Comparison of ENCODE assay signal across 8 cellular contexts in the genomic region with DNA sequence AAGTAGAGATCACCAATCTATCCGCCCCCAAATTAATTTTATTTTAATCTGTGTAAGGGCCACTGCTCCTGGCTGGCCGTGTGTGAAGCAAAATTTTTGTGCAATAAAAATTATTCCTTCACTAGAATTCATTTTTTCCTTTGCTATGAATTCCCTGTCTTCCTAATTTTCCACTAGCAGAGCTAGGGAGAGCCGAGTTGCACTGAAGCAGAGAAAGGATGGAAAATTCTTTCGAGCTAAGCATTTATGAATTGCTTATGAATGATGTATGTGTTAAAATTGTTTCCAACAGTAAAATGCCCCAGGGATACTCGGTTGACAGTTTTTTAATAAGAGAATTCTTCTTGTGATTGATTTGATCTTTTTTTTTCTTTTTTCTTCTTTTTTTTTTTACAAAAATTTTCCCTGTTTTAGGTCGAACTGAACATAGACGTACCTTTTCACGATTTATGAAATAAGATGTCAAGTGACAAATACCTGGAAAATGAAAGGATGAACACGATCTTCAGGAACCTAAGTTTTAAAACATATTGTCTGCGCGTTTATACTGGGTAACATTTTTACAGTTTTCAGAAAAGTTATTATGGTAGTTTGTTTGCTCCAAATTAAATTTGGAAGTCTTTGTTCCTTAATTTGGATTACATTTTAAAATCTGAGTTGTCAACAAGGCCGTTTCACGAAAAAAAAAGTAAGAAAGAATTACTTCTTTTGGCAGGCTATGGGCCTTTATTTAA.
A peak's percentile ranks its signal among the peaks of the same experiment; 100 is the strongest.
DNase-seq lines count a peak whose midpoint lies in the region; ATAC-seq, FAIRE-seq and TF ChIP-seq lines count a peak whose summit lies in the region.

No MANE protein-coding gene starts in this region.

- H3K27me3 ChIP-seq in GM23248 (replicated peaks; ENCODE audit: insufficient read depth) (peaks cover 52% of the 10 kb centered on the region), neural cell (ENCODE audit: insufficient read depth, low read depth, low read length) (peaks cover 100% of the 10 kb centered on the region), vagina (peaks cover 8% of the 10 kb centered on the region), MG63 (peaks cover 58% of the 10 kb centered on the region)

- H3K36me3 ChIP-seq in GM23248 (ENCODE audit: low read depth), result no peaks in the 10 kb centered on the region
- no peaks in the 10 kb centered on the region for H3K36me3 ChIP-seq in neural cell (ENCODE audit: insufficient read depth, low read length)
- H3K36me3 ChIP-seq in kidney (ENCODE audit: control insufficient read depth in 1 of 2, insufficient read depth in 2 of 2, low read length in 2 of 2), result no peaks in the 10 kb centered on the region
- no peaks in the 10 kb centered on the region for H3K36me3 ChIP-seq in vagina
- no peaks in the 10 kb centered on the region for H3K36me3 ChIP-seq in MG63

- TF ChIP-seq EP300 in neural cell (conservative IDR thresholded peaks at IDR 0.05; ENCODE audit: poor library complexity, severe bottlenecking), result no peak

- peak overlapping the region; percentile 68 for H3K4me3 Mint-ChIP-seq in activated naive CD8-positive, alpha-beta T cell treated with anti-CD3 and anti-CD28 coated beads, Interleukin-2, amount 50 U/mL, for 24 hours

- H3K9ac ChIP-seq in GM23248 (no peak overlapping the region), neural cell (ENCODE audit: low read length) (no peak overlapping the region), kidney (ENCODE audit: low read length in 2 of 2) (no peak overlapping the region)

- peak overlapping the region; percentile 83 for H3K27ac Mint-ChIP-seq in activated naive CD8-positive, alpha-beta T cell treated with anti-CD3 and anti-CD28 coated beads, Interleukin-2, amount 50 U/mL, for 24 hours

- H3F3A ChIP-seq in GM23248 (ENCODE audit: insufficient read depth) (peaks cover 8% of the 10 kb centered on the region), neural cell (ENCODE audit: insufficient read depth, low read length, poor library complexity, severe bottlenecking) (no peaks in the 10 kb centered on the region)

- H3K9me2 ChIP-seq in GM23248 (ENCODE audit: insufficient read depth) (no peaks in the 10 kb centered on the region), neural cell (ENCODE audit: insufficient read depth, low read length) (no peaks in the 10 kb centered on the region)

- TF ChIP-seq CTCF in neural cell (IDR thresholded peaks at IDR 0.05; ENCODE audit: poor library complexity, severe bottlenecking), result no peak
- TF ChIP-seq CTCF in kidney (IDR thresholded peaks at IDR 0.05; ENCODE audit: borderline replicate concordance, extremely low read depth, insufficient read depth), result no peak
- TF ChIP-seq CTCF in vagina (IDR thresholded peaks at IDR 0.05), result no peak

- no peaks in the 10 kb centered on the region for H4K20me1 ChIP-seq in GM23248 (ENCODE audit: insufficient read depth)
- H4K20me1 ChIP-seq in neural cell (ENCODE audit: insufficient read depth), result no peaks in the 10 kb centered on the region

- H3K36me3 Mint-ChIP-seq in activated naive CD8-positive, alpha-beta T cell treated with anti-CD3 and anti-CD28 coated beads, Interleukin-2, amount 50 U/mL, for 24 hours (ENCODE audit: low read depth), result peaks cover 17% of the 10 kb centered on the region

- TF ChIP-seq RAD21 in neural cell (conservative IDR thresholded peaks at IDR 0.05), result no peak

- TF ChIP-seq POLR2A in vagina (IDR thresholded peaks at IDR 0.05), result no peak

- peaks cover 17% of the 10 kb centered on the region for H3K9me3 Mint-ChIP-seq in activated naive CD8-positive, alpha-beta T cell treated with anti-CD3 and anti-CD28 coated beads, Interleukin-2, amount 50 U/mL, for 24 hours

- no peak for FAIRE-seq in kidney (lab: Jason Lieb, UNC)

- H3K4me3 ChIP-seq in GM23248, result peak overlapping the region; percentile 33; the same call in 1 of the 2 replicates
- peak overlapping the region; percentile 60 for H3K4me3 ChIP-seq in neural cell (ENCODE audit: low read length)
- no peak overlapping the region for H3K4me3 ChIP-seq in kidney (ENCODE audit: low read length in 2 of 2)
- H3K4me3 ChIP-seq in vagina, result peak overlapping the region in 1 of 2 donors; percentile 9
- H3K4me3 ChIP-seq in MG63, result no peak overlapping the region

- H3K79me2 ChIP-seq in GM23248 (ENCODE audit: insufficient read depth), result no peaks in the 10 kb centered on the region
- H3K79me2 ChIP-seq in neural cell (replicated peaks; ENCODE audit: insufficient read depth, low read length), result no peaks in the 10 kb centered on the region

- H2AFZ ChIP-seq in GM23248, result peak overlapping the region; percentile 35; the same call in 1 of the 2 replicates
- no peak overlapping the region for H2AFZ ChIP-seq in neural cell (ENCODE audit: low read depth, low read length)

- 0 out of 2 replicates have a peak, but pooled peaks cover 4% of the 10 kb centered on the region for H3K4me1 ChIP-seq in GM23248 (ENCODE audit: insufficient read depth)
- peaks cover 0 to 9% of the 10 kb centered on the region in 2 donors for H3K4me1 ChIP-seq in kidney (ENCODE audit: control insufficient read depth in 1 of 2, insufficient read depth in 1 of 2, low read depth in 1 of 2, low read length in 2 of 2)
- H3K4me1 ChIP-seq in vagina, result peaks cover 9% of the 10 kb centered on the region

- H3K27me3 Mint-ChIP-seq in activated naive CD8-positive, alpha-beta T cell treated with anti-CD3 and anti-CD28 coated beads, Interleukin-2, amount 50 U/mL, for 24 hours, result peaks cover 28% of the 10 kb centered on the region

- no peak for ATAC-seq in activated naive CD8-positive, alpha-beta T cell treated with anti-CD3 and anti-CD28 coated beads, Interleukin-2, amount 50 U/mL, for 24 hours
- no peak for ATAC-seq in HG02642 (IDR thresholded peaks at IDR 0.05; ENCODE audit: poor library complexity, unreplicated experiment)

- in situ Hi-C loops in GM23248 (cut with MboI), result loop anchor here (10.0 kb wide), 1 partner anchor 1292 kb away; the partner anchor contains the start of genes HOXA3 and HOXA7

- H3K27ac ChIP-seq in GM23248 (no peak overlapping the region), neural cell (ENCODE audit: low read length) (no peak overlapping the region), kidney (ENCODE audit: low read depth in 2 of 2, low read length in 2 of 2) (no peak overlapping the region), vagina (no peak overlapping the region)

- H3K4me1 Mint-ChIP-seq in activated naive CD8-positive, alpha-beta T cell treated with anti-CD3 and anti-CD28 coated beads, Interleukin-2, amount 50 U/mL, for 24 hours, result peaks cover 25% of the 10 kb centered on the region

- H3K4me2 ChIP-seq in GM23248 (ENCODE audit: unreplicated experiment), result peak overlapping the region; percentile 56
- H3K4me2 ChIP-seq in neural cell (ENCODE audit: low read length), result no peak overlapping the region

- 34 to 37% methylated on average over 13 of the region's 13 CpGs for WGBS in GM23248 (ENCODE audit: low coverage in 1 of 2, low lambda C conversion rate in 2 of 2, missing lambda C conversion rate in 2 of 2), 2 experiments

- no peak for DNase-seq in GM23248
- peak; percentile 61 for DNase-seq in NCI-H146 (lab: John Stamatoyannopoulos, UW)
- DNase-seq in activated naive CD8-positive, alpha-beta T cell treated with anti-CD3 and anti-CD28 coated beads, Interleukin-2, amount 50 U/mL, for 24 hours, result no peak
- DNase-seq in kidney, result no peak
- DNase-seq in vagina (ENCODE audit: extremely low spot score in 2 of 2), result no peak
- DNase-seq in MG63, result no peak

- intact Hi-C loops in kidney (cut with DNase I) (no loop called here), vagina (cut with DNase I) (no loop called here)

- no peaks in the 10 kb centered on the region for H3K9me3 ChIP-seq in GM23248 (ENCODE audit: low read depth)
- no peaks in the 10 kb centered on the region for H3K9me3 ChIP-seq in neural cell (ENCODE audit: low read length)
- H3K9me3 ChIP-seq in kidney (ENCODE audit: control insufficient read depth in 1 of 2, low read length in 2 of 2), result no peaks in the 10 kb centered on the region
- no peaks in the 10 kb centered on the region for H3K9me3 ChIP-seq in vagina
- no peaks in the 10 kb centered on the region for H3K9me3 ChIP-seq in MG63

TF ChIP-seq in neural cell, 6 proteins besides CTCF, POLR2A, EP300 and RAD21:
- no peak for TF ChIP-seq POLR2AphosphoS5 (IDR thresholded peaks at IDR 0.05)

Comparison
In these comparisons a context has a peak if more than half of its experiments do, and no peak if none do; other contexts are left out.
1. H3K4me3 ChIP-seq: peak in GM23248 (single experiment) and neural cell (single experiment); none in kidney (0 of 2) and MG63 (single experiment).